ENCODE assay signal across 13 cellular contexts in the genomic region with DNA sequence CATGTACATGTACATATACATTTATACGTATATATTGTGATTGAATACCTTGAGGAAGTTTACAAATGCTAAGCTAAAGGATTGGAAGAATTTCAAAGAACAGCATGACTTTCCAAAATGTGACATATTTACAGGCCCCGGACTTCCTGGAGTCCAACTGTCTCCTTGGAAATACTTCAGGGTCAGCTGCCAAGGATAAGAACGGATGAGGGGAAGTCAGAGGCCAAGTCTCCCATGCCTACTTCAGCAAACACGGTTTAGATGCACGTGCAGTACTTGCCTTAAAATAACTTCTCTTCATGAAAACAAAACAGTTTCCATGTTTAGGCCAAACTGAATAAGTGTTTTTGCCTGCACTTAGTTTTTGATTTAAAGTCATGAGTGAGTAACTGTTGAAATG.
DNase-seq lines count a peak whose midpoint lies in the region; TF ChIP-seq lines count a peak whose summit lies in the region.
"Had no signal": no experiment of that assay in that cellular context is flagged by ENCODE, and none has a peak within 500 bp of the region (broad histone marks: within the 10 kb centered on the region; RNA-seq: fewer than 3 reads in every experiment).

No MANE protein-coding gene starts in this region.

- no peak overlapping the region for H3K4me3 ChIP-seq in LNCaP clone FGC (ENCODE audit: low read depth, low read length)
- no peak overlapping the region for H3K4me3 ChIP-seq in fibroblast of pulmonary artery (replicated peaks; ENCODE audit: low read depth, low read length)
- no peak overlapping the region for H3K4me3 ChIP-seq in HAP-1

- DNase-seq in EH (ENCODE audit: low read depth) (peak; percentile 19), LNCaP clone FGC (ENCODE audit: low read depth) (peak; percentile 72), fibroblast of pulmonary artery (ENCODE audit: low read depth) (peak; percentile 49), myocyte (ENCODE audit: low read depth) (peak; percentile 28), HAP-1 (ENCODE audit: low spot score in 2 of 2) (no peak), mesenteric fat pad (ENCODE audit: low spot score) (no peak)
- no peak for DNase-seq in NK-92 treated with Interleukin-12 subunit alpha and Interleukin-12 subunit beta, amount 100 ng/mL, for 24 hours (lab: John Stamatoyannopoulos, UW)
- DNase-seq: AML-193, MV-4-11, NCI-H1417, NCI-H187 treated with DMSO at 0.1 percent for 48 hours, NCI-H526 treated with DMSO at 0.1 percent for 48 hours, OCI-M1 had no signal

- peaks cover 4% of the 10 kb centered on the region for H3K4me1 ChIP-seq in HAP-1

- in situ Hi-C loops in HAP-1 (cut with MboI; ENCODE audit: low sequenced_read_pairs) = no loop called here

- H3K27me3 ChIP-seq in HAP-1 (ENCODE audit: low read depth) = no peaks in the 10 kb centered on the region

- no peak for TF ChIP-seq CTCF in LNCaP clone FGC (IDR thresholded peaks at IDR 0.05; ENCODE audit: control insufficient read depth, extremely low read depth, insufficient read depth)
- TF ChIP-seq CTCF in fibroblast of pulmonary artery (IDR thresholded peaks at IDR 0.05; ENCODE audit: low read length, missing control alignments) = no peak

- no peaks in the 10 kb centered on the region for H3K9me3 ChIP-seq in HAP-1

- no peaks in the 10 kb centered on the region for H3K36me3 ChIP-seq in HAP-1 (replicated peaks)

Comparison
In these comparisons a context has a peak if more than half of its experiments do, and no peak if none do; other contexts are left out.
1. DNase-seq: peak in EH (single experiment), LNCaP clone FGC (single experiment), fibroblast of pulmonary artery (single experiment) and myocyte (single experiment); none in HAP-1 (0 of 2), mesenteric fat pad (single experiment) and NK-92 treated with Interleukin-12 subunit alpha and Interleukin-12 subunit beta, amount 100 ng/mL, for 24 hours (single experiment).